In the genomic region with DNA sequence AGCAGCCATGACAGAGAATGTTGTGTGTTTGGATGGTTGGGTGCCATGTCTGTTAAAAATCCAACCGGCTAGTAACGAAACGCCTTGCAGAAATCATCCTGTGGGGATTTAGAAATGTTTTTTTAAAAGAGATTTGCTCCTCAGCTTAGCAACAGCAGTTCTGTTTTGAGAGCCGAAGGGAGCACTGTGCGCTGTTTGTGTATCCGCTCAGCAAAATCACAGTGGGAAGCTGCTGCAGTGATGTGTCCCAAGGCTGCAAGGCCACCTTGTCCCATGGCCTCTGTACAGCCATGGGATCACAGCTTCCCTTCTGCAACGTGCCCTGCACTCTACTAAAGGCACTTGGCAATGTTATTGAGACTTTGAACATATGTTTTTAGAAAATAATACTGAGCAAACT, we compare ENCODE assay signal across 2 cellular contexts.
TF ChIP-seq lines count a peak whose summit lies in the region.

No MANE protein-coding gene starts in this region.

TF ChIP-seq in SK-N-SH, 30 proteins besides CTCF, POLR2A, EP300 and RAD21 (continued from another document):
- TF ChIP-seq, protein P1, sequence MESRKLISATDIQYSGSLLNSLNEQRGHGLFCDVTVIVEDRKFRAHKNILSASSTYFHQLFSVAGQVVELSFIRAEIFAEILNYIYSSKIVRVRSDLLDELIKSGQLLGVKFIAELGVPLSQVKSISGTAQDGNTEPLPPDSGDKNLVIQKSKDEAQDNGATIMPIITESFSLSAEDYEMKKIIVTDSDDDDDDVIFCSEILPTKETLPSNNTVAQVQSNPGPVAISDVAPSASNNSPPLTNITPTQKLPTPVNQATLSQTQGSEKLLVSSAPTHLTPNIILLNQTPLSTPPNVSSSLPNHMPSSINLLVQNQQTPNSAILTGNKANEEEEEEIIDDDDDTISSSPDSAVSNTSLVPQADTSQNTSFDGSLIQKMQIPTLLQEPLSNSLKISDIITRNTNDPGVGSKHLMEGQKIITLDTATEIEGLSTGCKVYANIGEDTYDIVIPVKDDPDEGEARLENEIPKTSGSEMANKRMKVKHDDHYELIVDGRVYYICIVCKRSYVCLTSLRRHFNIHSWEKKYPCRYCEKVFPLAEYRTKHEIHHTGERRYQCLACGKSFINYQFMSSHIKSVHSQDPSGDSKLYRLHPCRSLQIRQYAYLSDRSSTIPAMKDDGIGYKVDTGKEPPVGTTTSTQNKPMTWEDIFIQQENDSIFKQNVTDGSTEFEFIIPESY (IDR thresholded peaks at IDR 0.05; ENCODE audit: borderline replicate concordance, low read depth), result no peak
- no peak for TF ChIP-seq MEF2A (IDR thresholded peaks at IDR 0.05; ENCODE audit: borderline replicate concordance, low read depth)
- no peak for TF ChIP-seq NRF1 (IDR thresholded peaks at IDR 0.05; ENCODE audit: low read depth, low read length)
- TF ChIP-seq RXRA (IDR thresholded peaks at IDR 0.05; ENCODE audit: borderline replicate concordance, low read depth), result no peak
- TF ChIP-seq TCF12 (IDR thresholded peaks at IDR 0.05), result no peak
- TF ChIP-seq RFX5 (IDR thresholded peaks at IDR 0.05; ENCODE audit: low read length), result no peak
- TF ChIP-seq, protein P2, sequence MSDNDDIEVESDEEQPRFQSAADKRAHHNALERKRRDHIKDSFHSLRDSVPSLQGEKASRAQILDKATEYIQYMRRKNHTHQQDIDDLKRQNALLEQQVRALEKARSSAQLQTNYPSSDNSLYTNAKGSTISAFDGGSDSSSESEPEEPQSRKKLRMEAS (IDR thresholded peaks at IDR 0.05; ENCODE audit: low read depth), result no peak
- TF ChIP-seq SIN3A (IDR thresholded peaks at IDR 0.05; ENCODE audit: borderline replicate concordance, low read depth, low read length), result no peak
- no peak for TF ChIP-seq FOXM1 (IDR thresholded peaks at IDR 0.05; ENCODE audit: low read depth)
- no peak for TF ChIP-seq CHD2 (IDR thresholded peaks at IDR 0.05; ENCODE audit: low read length, partially characterized antibody)
- TF ChIP-seq TAF1 (IDR thresholded peaks at IDR 0.05; ENCODE audit: borderline replicate concordance, low read depth, low read length), result no peak
- TF ChIP-seq, protein P3, sequence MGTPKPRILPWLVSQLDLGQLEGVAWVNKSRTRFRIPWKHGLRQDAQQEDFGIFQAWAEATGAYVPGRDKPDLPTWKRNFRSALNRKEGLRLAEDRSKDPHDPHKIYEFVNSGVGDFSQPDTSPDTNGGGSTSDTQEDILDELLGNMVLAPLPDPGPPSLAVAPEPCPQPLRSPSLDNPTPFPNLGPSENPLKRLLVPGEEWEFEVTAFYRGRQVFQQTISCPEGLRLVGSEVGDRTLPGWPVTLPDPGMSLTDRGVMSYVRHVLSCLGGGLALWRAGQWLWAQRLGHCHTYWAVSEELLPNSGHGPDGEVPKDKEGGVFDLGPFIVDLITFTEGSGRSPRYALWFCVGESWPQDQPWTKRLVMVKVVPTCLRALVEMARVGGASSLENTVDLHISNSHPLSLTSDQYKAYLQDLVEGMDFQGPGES (IDR thresholded peaks at IDR 0.05; ENCODE audit: low read depth, low read length), result no peak
TF ChIP-seq in SK-N-SH: peak in this region for 0.

TF ChIP-seq in SK-N-SH treated with all-trans-retinoic acid at 6 μM for 48 hours, 23 proteins besides CTCF, POLR2A, EP300 and RAD21 (continued from another document):
- TF ChIP-seq, protein P4, sequence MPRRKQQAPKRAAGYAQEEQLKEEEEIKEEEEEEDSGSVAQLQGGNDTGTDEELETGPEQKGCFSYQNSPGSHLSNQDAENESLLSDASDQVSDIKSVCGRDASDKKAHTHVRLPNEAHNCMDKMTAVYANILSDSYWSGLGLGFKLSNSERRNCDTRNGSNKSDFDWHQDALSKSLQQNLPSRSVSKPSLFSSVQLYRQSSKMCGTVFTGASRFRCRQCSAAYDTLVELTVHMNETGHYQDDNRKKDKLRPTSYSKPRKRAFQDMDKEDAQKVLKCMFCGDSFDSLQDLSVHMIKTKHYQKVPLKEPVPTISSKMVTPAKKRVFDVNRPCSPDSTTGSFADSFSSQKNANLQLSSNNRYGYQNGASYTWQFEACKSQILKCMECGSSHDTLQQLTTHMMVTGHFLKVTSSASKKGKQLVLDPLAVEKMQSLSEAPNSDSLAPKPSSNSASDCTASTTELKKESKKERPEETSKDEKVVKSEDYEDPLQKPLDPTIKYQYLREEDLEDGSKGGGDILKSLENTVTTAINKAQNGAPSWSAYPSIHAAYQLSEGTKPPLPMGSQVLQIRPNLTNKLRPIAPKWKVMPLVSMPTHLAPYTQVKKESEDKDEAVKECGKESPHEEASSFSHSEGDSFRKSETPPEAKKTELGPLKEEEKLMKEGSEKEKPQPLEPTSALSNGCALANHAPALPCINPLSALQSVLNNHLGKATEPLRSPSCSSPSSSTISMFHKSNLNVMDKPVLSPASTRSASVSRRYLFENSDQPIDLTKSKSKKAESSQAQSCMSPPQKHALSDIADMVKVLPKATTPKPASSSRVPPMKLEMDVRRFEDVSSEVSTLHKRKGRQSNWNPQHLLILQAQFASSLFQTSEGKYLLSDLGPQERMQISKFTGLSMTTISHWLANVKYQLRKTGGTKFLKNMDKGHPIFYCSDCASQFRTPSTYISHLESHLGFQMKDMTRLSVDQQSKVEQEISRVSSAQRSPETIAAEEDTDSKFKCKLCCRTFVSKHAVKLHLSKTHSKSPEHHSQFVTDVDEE (CRISPR knock-in tag; IDR thresholded peaks at IDR 0.05), result no peak
- TF ChIP-seq, protein P5, sequence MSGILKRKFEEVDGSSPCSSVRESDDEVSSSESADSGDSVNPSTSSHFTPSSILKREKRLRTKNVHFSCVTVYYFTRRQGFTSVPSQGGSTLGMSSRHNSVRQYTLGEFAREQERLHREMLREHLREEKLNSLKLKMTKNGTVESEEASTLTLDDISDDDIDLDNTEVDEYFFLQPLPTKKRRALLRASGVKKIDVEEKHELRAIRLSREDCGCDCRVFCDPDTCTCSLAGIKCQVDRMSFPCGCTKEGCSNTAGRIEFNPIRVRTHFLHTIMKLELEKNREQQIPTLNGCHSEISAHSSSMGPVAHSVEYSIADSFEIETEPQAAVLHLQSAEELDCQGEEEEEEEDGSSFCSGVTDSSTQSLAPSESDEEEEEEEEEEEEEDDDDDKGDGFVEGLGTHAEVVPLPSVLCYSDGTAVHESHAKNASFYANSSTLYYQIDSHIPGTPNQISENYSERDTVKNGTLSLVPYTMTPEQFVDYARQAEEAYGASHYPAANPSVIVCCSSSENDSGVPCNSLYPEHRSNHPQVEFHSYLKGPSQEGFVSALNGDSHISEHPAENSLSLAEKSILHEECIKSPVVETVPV (CRISPR knock-in tag; IDR thresholded peaks at IDR 0.05), result no peak
- no peak for TF ChIP-seq ARNTL (CRISPR knock-in tag; IDR thresholded peaks at IDR 0.05; ENCODE audit: borderline replicate concordance, low read depth)
- TF ChIP-seq SNAI2 (CRISPR knock-in tag; IDR thresholded peaks at IDR 0.05), result no peak
